22 cellular contexts compared by ENCODE assay signal in the genomic region with DNA sequence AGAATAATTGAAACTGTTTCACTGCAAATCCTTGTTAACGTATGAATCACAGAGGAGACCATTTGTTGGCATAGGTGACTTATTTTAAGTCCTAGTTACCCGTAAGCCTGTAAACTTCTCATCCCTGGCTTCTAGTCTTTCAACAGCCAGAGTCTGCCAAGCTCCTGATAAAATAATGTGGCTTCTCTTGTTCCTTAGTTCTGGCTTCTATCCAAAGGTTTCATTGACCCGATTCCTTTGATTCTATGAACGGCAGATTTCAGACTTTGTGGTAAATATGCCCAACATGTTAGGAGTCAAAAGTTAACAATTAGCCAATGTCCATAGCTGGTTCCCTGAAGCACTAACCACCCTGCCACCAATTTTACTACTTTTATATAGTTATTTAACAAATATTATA. TPM values are rescaled to one million over a fixed set of nuclear protein-coding genes. Genes with fewer than 3 reads are reported as not detected.
DNase-seq lines count a peak whose midpoint lies in the region; FAIRE-seq and TF ChIP-seq lines count a peak whose summit lies in the region.
"Had no signal": no experiment of that assay in that cellular context is flagged by ENCODE, and none has a peak within 500 bp of the region (broad histone marks: within the 10 kb centered on the region; RNA-seq: fewer than 3 reads in every experiment).

No MANE protein-coding gene starts in this region.

- H3K27ac ChIP-seq in liver (ENCODE audit: low read depth in 1 of 2, low read length in 2 of 2): peak overlapping the region; percentile 39 to 80
- H3K27ac ChIP-seq: A549, BLaER1, HL-60 had no signal

- FAIRE-seq in RCC 7860 (lab: Jason Lieb, UNC): peak; percentile 98
- FAIRE-seq: A549, D721Med had no signal

- TF ChIP-seq RAD21 in liver (IDR thresholded peaks at IDR 0.05): peak; percentile 49 to 56

- peak overlapping the region in 1 of 2 donors; percentile 68 for H3K9ac ChIP-seq in liver (ENCODE audit: low read depth in 1 of 2, low read length in 2 of 2)
- H3K9ac ChIP-seq: BLaER1, SK-N-SH had no signal

- peaks cover 0 to 23% (median 16%) of the 10 kb centered on the region in 4 donors for H3K4me1 ChIP-seq in liver (ENCODE audit: control insufficient read depth in 4 of 4, insufficient read depth in 4 of 4, low read length in 3 of 4)
- no peaks in the 10 kb centered on the region for H3K4me1 ChIP-seq in HAP-1
- H3K4me1 ChIP-seq: A549, BLaER1 had no signal

- no peaks in the 10 kb centered on the region for H3K36me3 ChIP-seq in liver (ENCODE audit: control insufficient read depth in 4 of 4, insufficient read depth in 3 of 4, low read depth in 1 of 4, low read length in 3 of 4)
- H3K36me3 ChIP-seq in HAP-1 (replicated peaks): no peaks in the 10 kb centered on the region
- H3K36me3 ChIP-seq: BLaER1 had no signal

- in situ Hi-C loops in HAP-1 (cut with MboI; ENCODE audit: low sequenced_read_pairs): no loop called here

- DNase-seq in NCI-H2171 treated with DMSO at 0.1 percent for 48 hours (lab: John Stamatoyannopoulos, UW) (peak; percentile 7), NCI-H2171 (lab: John Stamatoyannopoulos, UW) (no peak), RCC 7860 (ENCODE audit: low spot score) (peak; percentile 18), NCI-H146 treated with DMSO at 0.1 percent for 48 hours (lab: John Stamatoyannopoulos, UW; ENCODE audit: unreplicated experiment) (no peak), ecto neural progenitor cell (ENCODE audit: low spot score) (no peak), HAP-1 (ENCODE audit: low spot score in 2 of 2) (no peak)
- DNase-seq: CD8-positive, alpha-beta T cell; DND-41; H7; IMR-90; NCI-H1694; NCI-H2081 treated with DMSO at 0.1 percent for 48 hours; NCI-H446; RPMI8226; SHP77 treated with DMSO at 0.1 percent for 48 hours; SK-N-SH had no signal

- H3K4me3 ChIP-seq in liver (ENCODE audit: low read depth in 1 of 3, low read length in 3 of 3) (peak overlapping the region in 2 of 3 donors; percentile 29 to 44), HAP-1 (no peak overlapping the region)
- H3K4me3 ChIP-seq: A549, BLaER1 had no signal

- 20% methylated on average over 4 of the region's 4 CpGs for WGBS in liver

- H3K9me3 ChIP-seq in liver (ENCODE audit: control insufficient read depth in 4 of 4, low read length in 3 of 4) (no peaks in the 10 kb centered on the region), HAP-1 (no peaks in the 10 kb centered on the region)
- H3K9me3 ChIP-seq: A549, BLaER1, SK-N-SH had no signal

- no peak for TF ChIP-seq CTCF in liver (IDR thresholded peaks at IDR 0.05; ENCODE audit: low read depth, low read length, missing input control)

- H3K27me3 ChIP-seq in liver (ENCODE audit: control insufficient read depth in 4 of 4, insufficient read depth in 4 of 4, low read length in 3 of 4): no peaks in the 10 kb centered on the region
- H3K27me3 ChIP-seq in HAP-1 (ENCODE audit: low read depth): no peaks in the 10 kb centered on the region
- H3K27me3 ChIP-seq: BLaER1 had no signal

TF ChIP-seq in liver, 16 proteins besides CTCF, POLR2A, EP300 and RAD21:
- peak; percentile 64 for TF ChIP-seq FOXA1 (IDR thresholded peaks at IDR 0.05)
- TF ChIP-seq GABPA (IDR thresholded peaks at IDR 0.05 in 1 of 2, conservative IDR thresholded peaks at IDR 0.05 in 1 of 2): no peak
- no peak for TF ChIP-seq NR2F2 (IDR thresholded peaks at IDR 0.05)
- peak; percentile 93 to 95 for TF ChIP-seq RXRA (IDR thresholded peaks at IDR 0.05)
- no peak for TF ChIP-seq TAF1 (conservative IDR thresholded peaks at IDR 0.05)
- peak; percentile 84 for TF ChIP-seq SP1 (IDR thresholded peaks at IDR 0.05)
- peak; percentile 33 for TF ChIP-seq HNF4G (IDR thresholded peaks at IDR 0.05)
- TF ChIP-seq FOXA2 (IDR thresholded peaks at IDR 0.05): peak; percentile 79
- TF ChIP-seq, protein P1, sequence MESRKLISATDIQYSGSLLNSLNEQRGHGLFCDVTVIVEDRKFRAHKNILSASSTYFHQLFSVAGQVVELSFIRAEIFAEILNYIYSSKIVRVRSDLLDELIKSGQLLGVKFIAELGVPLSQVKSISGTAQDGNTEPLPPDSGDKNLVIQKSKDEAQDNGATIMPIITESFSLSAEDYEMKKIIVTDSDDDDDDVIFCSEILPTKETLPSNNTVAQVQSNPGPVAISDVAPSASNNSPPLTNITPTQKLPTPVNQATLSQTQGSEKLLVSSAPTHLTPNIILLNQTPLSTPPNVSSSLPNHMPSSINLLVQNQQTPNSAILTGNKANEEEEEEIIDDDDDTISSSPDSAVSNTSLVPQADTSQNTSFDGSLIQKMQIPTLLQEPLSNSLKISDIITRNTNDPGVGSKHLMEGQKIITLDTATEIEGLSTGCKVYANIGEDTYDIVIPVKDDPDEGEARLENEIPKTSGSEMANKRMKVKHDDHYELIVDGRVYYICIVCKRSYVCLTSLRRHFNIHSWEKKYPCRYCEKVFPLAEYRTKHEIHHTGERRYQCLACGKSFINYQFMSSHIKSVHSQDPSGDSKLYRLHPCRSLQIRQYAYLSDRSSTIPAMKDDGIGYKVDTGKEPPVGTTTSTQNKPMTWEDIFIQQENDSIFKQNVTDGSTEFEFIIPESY (IDR thresholded peaks at IDR 0.05): no peak
- peak in 1 of 2 donors; percentile 73 for TF ChIP-seq JUND (IDR thresholded peaks at IDR 0.05)
- TF ChIP-seq, protein P2, sequence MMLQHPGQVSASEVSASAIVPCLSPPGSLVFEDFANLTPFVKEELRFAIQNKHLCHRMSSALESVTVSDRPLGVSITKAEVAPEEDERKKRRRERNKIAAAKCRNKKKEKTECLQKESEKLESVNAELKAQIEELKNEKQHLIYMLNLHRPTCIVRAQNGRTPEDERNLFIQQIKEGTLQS (IDR thresholded peaks at IDR 0.05): peak; percentile 22
- TF ChIP-seq, protein P3, sequence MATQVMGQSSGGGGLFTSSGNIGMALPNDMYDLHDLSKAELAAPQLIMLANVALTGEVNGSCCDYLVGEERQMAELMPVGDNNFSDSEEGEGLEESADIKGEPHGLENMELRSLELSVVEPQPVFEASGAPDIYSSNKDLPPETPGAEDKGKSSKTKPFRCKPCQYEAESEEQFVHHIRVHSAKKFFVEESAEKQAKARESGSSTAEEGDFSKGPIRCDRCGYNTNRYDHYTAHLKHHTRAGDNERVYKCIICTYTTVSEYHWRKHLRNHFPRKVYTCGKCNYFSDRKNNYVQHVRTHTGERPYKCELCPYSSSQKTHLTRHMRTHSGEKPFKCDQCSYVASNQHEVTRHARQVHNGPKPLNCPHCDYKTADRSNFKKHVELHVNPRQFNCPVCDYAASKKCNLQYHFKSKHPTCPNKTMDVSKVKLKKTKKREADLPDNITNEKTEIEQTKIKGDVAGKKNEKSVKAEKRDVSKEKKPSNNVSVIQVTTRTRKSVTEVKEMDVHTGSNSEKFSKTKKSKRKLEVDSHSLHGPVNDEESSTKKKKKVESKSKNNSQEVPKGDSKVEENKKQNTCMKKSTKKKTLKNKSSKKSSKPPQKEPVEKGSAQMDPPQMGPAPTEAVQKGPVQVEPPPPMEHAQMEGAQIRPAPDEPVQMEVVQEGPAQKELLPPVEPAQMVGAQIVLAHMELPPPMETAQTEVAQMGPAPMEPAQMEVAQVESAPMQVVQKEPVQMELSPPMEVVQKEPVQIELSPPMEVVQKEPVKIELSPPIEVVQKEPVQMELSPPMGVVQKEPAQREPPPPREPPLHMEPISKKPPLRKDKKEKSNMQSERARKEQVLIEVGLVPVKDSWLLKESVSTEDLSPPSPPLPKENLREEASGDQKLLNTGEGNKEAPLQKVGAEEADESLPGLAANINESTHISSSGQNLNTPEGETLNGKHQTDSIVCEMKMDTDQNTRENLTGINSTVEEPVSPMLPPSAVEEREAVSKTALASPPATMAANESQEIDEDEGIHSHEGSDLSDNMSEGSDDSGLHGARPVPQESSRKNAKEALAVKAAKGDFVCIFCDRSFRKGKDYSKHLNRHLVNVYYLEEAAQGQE (IDR thresholded peaks at IDR 0.05): peak; percentile 54
- TF ChIP-seq, protein P4, sequence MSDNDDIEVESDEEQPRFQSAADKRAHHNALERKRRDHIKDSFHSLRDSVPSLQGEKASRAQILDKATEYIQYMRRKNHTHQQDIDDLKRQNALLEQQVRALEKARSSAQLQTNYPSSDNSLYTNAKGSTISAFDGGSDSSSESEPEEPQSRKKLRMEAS (IDR thresholded peaks at IDR 0.05): peak; percentile 52
- TF ChIP-seq YY1 (IDR thresholded peaks at IDR 0.05): peak; percentile 85
- TF ChIP-seq EGR1 (IDR thresholded peaks at IDR 0.05; ENCODE audit: low read depth in 2 of 2): no peak
- TF ChIP-seq HNF4A (conservative IDR thresholded peaks at IDR 0.05): peak; percentile 75 to 88
TF ChIP-seq in liver: peak in this region for 11.

RNA-seq across cellular contexts. Expression of a gene that starts 23.3 kb away (rescaled TPM):
- under 1 TPM; 0.05 to 0.50 TPM for total RNA-seq in liver
- polyA plus RNA-seq in liver: under 1 TPM; 0.10 to 0.11 TPM
- total RNA-seq: IMR-90, OCI-LY7 had no signal
- polyA plus RNA-seq: IMR-90 had no signal

Comparison
In these comparisons a context has a peak if more than half of its experiments do, and no peak if none do; other contexts are left out.
1. DNase-seq: peak in NCI-H2171 treated with DMSO at 0.1 percent for 48 hours (single experiment) and RCC 7860 (single experiment); none in NCI-H2171 (single experiment), NCI-H146 treated with DMSO at 0.1 percent for 48 hours (single experiment), ecto neural progenitor cell (single experiment) and HAP-1 (0 of 2).